24 cellular contexts compared by ENCODE assay signal in the genomic region with DNA sequence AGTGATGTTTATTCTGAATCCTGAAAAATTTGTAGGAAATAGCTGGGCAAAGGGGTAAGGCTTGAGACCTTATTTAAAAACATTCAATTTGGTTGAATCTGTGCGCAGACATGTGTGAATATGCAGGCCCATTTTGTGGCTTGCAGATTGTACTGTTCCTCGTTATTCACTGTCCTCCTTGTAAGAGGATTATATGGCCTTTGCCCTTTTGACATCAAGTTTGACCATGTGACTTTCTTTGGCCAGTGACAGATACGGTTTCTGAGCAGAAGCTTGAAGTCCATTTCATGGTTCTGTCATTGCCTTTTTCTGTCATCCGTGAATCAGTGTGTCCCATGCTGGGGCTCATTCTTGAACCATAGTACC.
"Had no signal": no experiment of that assay in that cellular context is flagged by ENCODE, and none has a peak within 500 bp of the region (broad histone marks: within the 10 kb centered on the region; RNA-seq: fewer than 3 reads in every experiment).

No MANE protein-coding gene starts in this region.

- H3K36me3 ChIP-seq: brain microvascular endothelial cell, esophagus muscularis mucosa, heart left ventricle, left ventricle myocardium inferior, pancreas, prostate gland, upper lobe of left lung had no signal

- H3K27ac ChIP-seq: brain microvascular endothelial cell, esophagus muscularis mucosa, foreskin keratinocyte, heart left ventricle, left ventricle myocardium inferior, pancreas, prostate gland, skin epidermis had no signal

- H3K27me3 ChIP-seq: brain microvascular endothelial cell, esophagus muscularis mucosa, foreskin keratinocyte, heart left ventricle, pancreas, upper lobe of left lung had no signal

- H3K4me3 ChIP-seq: esophagus muscularis mucosa, heart left ventricle, left ventricle myocardium inferior, lung, pancreas, prostate gland, skin epidermis, upper lobe of left lung had no signal

- FAIRE-seq: astrocyte, pancreas had no signal

- DNase-seq: activated B cell treated with CpG ODN at 0.5 μM for 24 hours; activated CD8-positive, alpha-beta memory T cell treated with anti-CD3 and anti-CD28 coated beads, Interleukin-2, amount 10 ng/mL, durations not matched to agents 7 days and 5 days; activated CD8-positive, alpha-beta T cell treated with anti-CD3 and anti-CD28 coated beads, Interleukin-2, amount 10 ng/mL, durations not matched to agents 7 days and 5 days; activated naive CD4-positive, alpha-beta T cell; activated T-cell treated with anti-CD3 and anti-CD28 coated beads, Interleukin-2, amount 50 U/mL, for 48 hours; brain microvascular endothelial cell; central memory CD4-positive, alpha-beta T cell; effector CD4-positive, alpha-beta T cell; foreskin keratinocyte; heart left ventricle; left ventricle myocardium inferior; mesendoderm; pancreas; retina; stimulated activated CD4-positive, alpha-beta T cell treated with anti-CD3 and anti-CD28 coated beads, Interleukin-2, amount 100 ng/mL, for 24 hours; stimulated activated naive CD4-positive, alpha-beta T cell treated with Interleukin-2 at 50 U/mL for 16 hours; T-helper 1 cell; upper lobe of left lung had no signal

- H3K4me1 ChIP-seq: prostate gland had no signal

- ATAC-seq: activated CD8-positive, alpha-beta memory T cell treated with anti-CD3 and anti-CD28 coated beads, Interleukin-2, amount 10 ng/mL, durations not matched to agents 7 days and 5 days; activated CD8-positive, alpha-beta T cell treated with anti-CD3 and anti-CD28 coated beads, Interleukin-2, amount 10 ng/mL, durations not matched to agents 7 days and 5 days; foreskin keratinocyte; sciatic nerve had no signal

- H3K9me3 ChIP-seq: esophagus muscularis mucosa, heart left ventricle, left ventricle myocardium inferior, pancreas, prostate gland, upper lobe of left lung had no signal
